Comparison of ENCODE assay signal across 1 cellular context in the genomic region with DNA sequence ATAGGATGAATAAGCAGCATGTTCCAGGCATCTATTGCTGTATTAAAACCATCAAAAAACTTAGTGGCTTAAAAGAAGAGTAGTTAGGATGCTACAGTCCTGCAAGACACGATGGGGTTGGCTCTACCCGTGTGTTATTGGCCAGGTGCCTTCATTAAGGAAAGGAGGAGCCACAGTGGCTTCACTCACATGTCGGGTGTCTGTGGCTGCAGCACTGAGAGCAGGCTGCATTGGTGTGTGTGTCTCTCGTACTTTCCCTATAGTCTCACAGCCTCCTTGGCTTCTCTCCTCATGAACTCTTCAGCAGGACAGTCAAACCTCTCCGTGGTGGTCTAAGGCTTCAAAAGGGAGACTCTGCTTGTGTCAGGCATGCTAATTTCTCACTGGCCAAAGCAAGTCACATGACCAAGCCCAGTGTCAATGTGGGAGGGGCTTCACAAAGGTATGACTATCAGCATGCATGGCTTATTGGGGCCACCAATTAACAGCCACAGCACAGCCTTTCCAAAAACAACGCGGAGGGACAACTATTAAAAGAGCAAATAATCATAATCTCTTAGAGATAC.
TF ChIP-seq lines count a peak whose summit lies in the region.

No MANE protein-coding gene starts in this region.

TF ChIP-seq in WTC11, 78 proteins besides CTCF, POLR2A, EP300 and RAD21 (continued from another document):
- TF ChIP-seq, protein P1, sequence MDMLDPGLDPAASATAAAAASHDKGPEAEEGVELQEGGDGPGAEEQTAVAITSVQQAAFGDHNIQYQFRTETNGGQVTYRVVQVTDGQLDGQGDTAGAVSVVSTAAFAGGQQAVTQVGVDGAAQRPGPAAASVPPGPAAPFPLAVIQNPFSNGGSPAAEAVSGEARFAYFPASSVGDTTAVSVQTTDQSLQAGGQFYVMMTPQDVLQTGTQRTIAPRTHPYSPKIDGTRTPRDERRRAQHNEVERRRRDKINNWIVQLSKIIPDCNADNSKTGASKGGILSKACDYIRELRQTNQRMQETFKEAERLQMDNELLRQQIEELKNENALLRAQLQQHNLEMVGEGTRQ (CRISPR knock-in tag; IDR thresholded peaks at IDR 0.05): peak; percentile 44; the same call in 1 of the 2 replicates
